In the genomic region with DNA sequence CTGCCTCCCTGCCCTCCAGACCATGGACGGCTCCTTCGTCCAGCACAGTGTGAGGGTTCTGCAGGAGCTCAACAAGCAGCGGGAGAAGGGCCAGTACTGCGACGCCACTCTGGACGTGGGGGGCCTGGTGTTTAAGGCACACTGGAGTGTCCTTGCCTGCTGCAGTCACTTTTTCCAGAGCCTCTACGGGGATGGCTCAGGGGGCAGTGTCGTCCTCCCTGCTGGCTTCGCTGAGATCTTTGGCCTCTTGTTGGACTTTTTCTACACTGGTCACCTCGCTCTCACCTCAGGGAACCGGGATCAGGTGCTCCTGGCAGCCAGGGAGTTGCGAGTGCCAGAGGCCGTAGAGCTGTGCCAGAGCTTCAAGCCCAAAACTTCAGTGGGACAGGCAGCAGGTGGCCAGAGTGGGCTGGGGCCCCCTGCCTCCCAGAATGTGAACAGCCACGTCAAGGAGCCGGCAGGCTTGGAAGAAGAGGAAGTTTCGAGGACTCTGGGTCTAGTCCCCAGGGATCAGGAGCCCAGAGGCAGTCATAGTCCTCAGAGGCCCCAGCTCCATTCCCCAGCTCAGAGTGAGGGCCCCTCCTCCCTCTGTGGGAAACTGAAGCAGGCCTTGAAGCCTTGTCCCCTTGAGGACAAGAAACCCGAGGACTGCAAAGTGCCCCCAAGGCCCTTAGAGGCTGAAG, we compare ENCODE assay signal across 1 cellular context.
TF ChIP-seq lines count a peak whose summit lies in the region.

No MANE protein-coding gene starts in this region.

TF ChIP-seq in endothelial cell of umbilical vein, 7 proteins besides CTCF, POLR2A, EP300 and RAD21 (continued from another document):
- TF ChIP-seq POLR2AphosphoS5 (IDR thresholded peaks at IDR 0.05; ENCODE audit: insufficient read depth, low read depth, low read length) = no peak
- no peak for TF ChIP-seq GATA2 (IDR thresholded peaks at IDR 0.05; ENCODE audit: insufficient read depth, insufficient read length, low read depth, low read length)
- no peak for TF ChIP-seq MAX (IDR thresholded peaks at IDR 0.05; ENCODE audit: insufficient read depth, insufficient read length)
- TF ChIP-seq MYC (IDR thresholded peaks at IDR 0.05; ENCODE audit: low read depth, low read length) = no peak
